In the genomic region with DNA sequence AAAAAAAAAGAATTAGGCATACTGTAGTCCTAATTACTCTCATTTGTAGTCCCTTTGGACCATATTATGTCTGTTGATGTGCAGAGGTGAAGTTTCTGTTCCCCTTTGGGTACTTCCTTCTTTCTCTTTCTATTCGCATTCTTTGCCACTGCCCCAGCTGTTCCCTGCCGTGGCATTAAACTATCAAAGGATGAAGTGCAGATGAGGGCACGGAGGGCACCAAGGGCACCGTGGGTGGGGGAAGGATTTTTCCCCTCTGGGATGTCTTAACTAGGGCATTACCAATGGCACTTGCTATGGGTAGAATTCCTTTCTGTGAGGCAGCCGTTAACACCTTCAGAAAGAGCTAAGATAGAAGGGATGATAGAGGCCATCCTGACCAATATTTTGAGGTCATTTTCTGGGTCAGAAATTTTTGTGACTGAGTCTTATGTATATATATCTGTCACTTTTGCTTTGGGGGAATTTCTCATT, we compare ENCODE assay signal across 8 cellular contexts. TPM values are rescaled to one million over a fixed set of nuclear protein-coding genes. Genes with fewer than 3 reads are reported as not detected.
DNase-seq lines count a peak whose midpoint lies in the region; ATAC-seq and TF ChIP-seq lines count a peak whose summit lies in the region.

No MANE protein-coding gene starts in this region.

- no peak overlapping the region for H2BK5ac ChIP-seq in trophoblast cell (ENCODE audit: low read depth, low read length, poor library complexity)

- TF ChIP-seq POLR2A in prostate gland (IDR thresholded peaks at IDR 0.05), result no peak

- no peak overlapping the region for H2BK120ac ChIP-seq in trophoblast cell (ENCODE audit: insufficient read depth, low read length, poor library complexity)

- no peak overlapping the region for H3K4me3 ChIP-seq in prostate gland
- no peak overlapping the region for H3K4me3 ChIP-seq in trophoblast cell (ENCODE audit: low read depth, low read length)

- H3K9ac ChIP-seq in trophoblast cell (ENCODE audit: low read length), result no peak overlapping the region

- no peaks in the 10 kb centered on the region for H3K4me1 ChIP-seq in prostate gland (replicated peaks)
- H3K4me1 ChIP-seq in trophoblast cell (ENCODE audit: control insufficient read depth in 1 of 2, insufficient read depth in 2 of 2, low read length in 2 of 2), result peaks cover 0 to 3% of the 10 kb centered on the region in 2 experiments

- H2AFZ ChIP-seq in trophoblast cell (ENCODE audit: insufficient read depth, low read length, poor library complexity), result no peak overlapping the region

- H3K79me1 ChIP-seq in trophoblast cell (ENCODE audit: low read length), result no peaks in the 10 kb centered on the region

- H3K18ac ChIP-seq in trophoblast cell (ENCODE audit: low read length), result no peak overlapping the region

- no peak overlapping the region for H2AK5ac ChIP-seq in trophoblast cell (ENCODE audit: low read length)

- H4K8ac ChIP-seq in trophoblast cell (ENCODE audit: low read depth, low read length), result no peak overlapping the region

- no peak overlapping the region for H3K23ac ChIP-seq in trophoblast cell (ENCODE audit: low read length)

- H3K4me2 ChIP-seq in trophoblast cell (ENCODE audit: low read length), result no peak overlapping the region

- H3K79me2 ChIP-seq in trophoblast cell (ENCODE audit: control insufficient read depth, insufficient read depth, low read length, poor library complexity), result no peaks in the 10 kb centered on the region

- no peak for TF ChIP-seq CTCF in prostate gland (IDR thresholded peaks at IDR 0.05)

- H3K27me3 ChIP-seq in prostate gland (replicated peaks; ENCODE audit: insufficient read depth) (no peaks in the 10 kb centered on the region), trophoblast cell (ENCODE audit: insufficient read depth, low read length) (peaks cover 4% of the 10 kb centered on the region)

- 64% methylated on average over 5 of the region's 5 CpGs for WGBS in prostate gland
- WGBS in trophoblast cell (ENCODE audit: extremely low coverage, insufficient coverage, insufficient read length), result no CpG with 5 or more reads among the region's 5 CpGs

- no peak overlapping the region for H3K27ac ChIP-seq in prostate gland
- H3K27ac ChIP-seq in trophoblast cell (ENCODE audit: low read depth, low read length), result no peak overlapping the region

- no peak overlapping the region for H4K91ac ChIP-seq in trophoblast cell (ENCODE audit: low read depth, low read length)

- H4K12ac ChIP-seq in trophoblast cell (ENCODE audit: low read depth, low read length), result no peak overlapping the region

- H3K9me3 ChIP-seq in prostate gland (no peaks in the 10 kb centered on the region), trophoblast cell (ENCODE audit: insufficient read depth, low read depth, low read length) (no peaks in the 10 kb centered on the region)

- no peaks in the 10 kb centered on the region for H3K36me3 ChIP-seq in prostate gland
- no peaks in the 10 kb centered on the region for H3K36me3 ChIP-seq in trophoblast cell (ENCODE audit: control insufficient read depth in 1 of 2, insufficient read depth in 2 of 2, low read length in 2 of 2)

- H2BK12ac ChIP-seq in trophoblast cell (ENCODE audit: low read length), result no peak overlapping the region

- ATAC-seq in GM18511 (IDR thresholded peaks at IDR 0.05; ENCODE audit: unreplicated experiment) (peak; percentile 88), GM21619 (IDR thresholded peaks at IDR 0.05; ENCODE audit: unreplicated experiment) (peak; percentile 82), HG03571 (IDR thresholded peaks at IDR 0.05; ENCODE audit: unreplicated experiment) (peak; percentile 78)

- intact Hi-C loops in prostate gland (cut with DNase I), result no loop called here

- no peak overlapping the region for H3K4ac ChIP-seq in trophoblast cell (ENCODE audit: low read depth, low read length)

- H3K14ac ChIP-seq in trophoblast cell (ENCODE audit: low read length), result no peak overlapping the region

- DNase-seq in germinal center (ENCODE audit: low spot score) (peak; percentile 77), prostate gland (ENCODE audit: low spot score) (no peak), NCI-H510A treated with DMSO at 0.1 percent for 48 hours (lab: John Stamatoyannopoulos, UW) (no peak), trophoblast cell (no peak)
- DNase-seq in stimulated activated CD4-positive, alpha-beta T cell treated with anti-CD3 and anti-CD28 coated beads, Interleukin-1b, Interleukin-23, amount 100 ng/mL, for 48 hours, result no peak

RNA-seq across cellular contexts. Expression of a gene that starts 4.9 kb away (rescaled TPM):
- total RNA-seq in prostate gland, result 10 to 100 TPM; 27.1 to 67.0 TPM
- polyA plus RNA-seq in trophoblast cell (2013), result 41.7 and 41.9 TPM in 2 replicates

RNA-seq across cellular contexts. Expression of a gene that starts 44.4 kb away (rescaled TPM):
- 1 to 10 TPM; 2.6 to 9.7 TPM for total RNA-seq in prostate gland
- polyA plus RNA-seq in trophoblast cell (2013), result 0.15 and 0.19 TPM in 2 replicates
